ENCODE assay signal across 1 cellular context in the genomic region with DNA sequence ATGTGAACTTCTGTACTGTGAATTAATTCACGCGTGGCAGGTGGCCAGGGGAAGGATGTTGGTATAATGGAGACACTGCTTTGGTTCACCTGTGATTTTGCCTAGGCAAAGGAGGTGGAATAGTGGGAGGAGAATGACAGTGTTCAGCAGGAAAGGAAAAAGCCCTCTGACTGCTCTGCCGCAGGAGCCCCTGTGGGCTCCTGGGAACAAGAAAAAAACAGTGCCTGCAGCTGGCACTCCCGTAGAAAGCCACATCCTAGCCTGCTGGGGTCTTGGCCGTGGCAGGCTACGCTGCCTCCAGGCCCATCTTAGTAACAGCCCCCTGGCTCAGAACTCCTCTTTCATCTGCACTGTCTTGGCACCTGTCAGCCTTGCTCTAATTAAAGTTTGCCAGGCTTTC.
TF ChIP-seq lines count a peak whose summit lies in the region.

No MANE protein-coding gene starts in this region.

TF ChIP-seq in endothelial cell of umbilical vein, 7 proteins besides CTCF, POLR2A, EP300 and RAD21:
- TF ChIP-seq GATA2 (IDR thresholded peaks at IDR 0.05; ENCODE audit: insufficient read depth, insufficient read length, low read depth, low read length), result no peak
- no peak for TF ChIP-seq JUN (IDR thresholded peaks at IDR 0.05; ENCODE audit: borderline replicate concordance, insufficient read depth, insufficient read length, low read depth)
- no peak for TF ChIP-seq FOS (IDR thresholded peaks at IDR 0.05; ENCODE audit: borderline replicate concordance, insufficient read depth, low read length)
- TF ChIP-seq EZH2 (IDR thresholded peaks at IDR 0.05; ENCODE audit: borderline replicate concordance, low read depth, low read length, severe bottlenecking), result no peak
- TF ChIP-seq POLR2AphosphoS5 (IDR thresholded peaks at IDR 0.05; ENCODE audit: insufficient read depth, low read depth, low read length), result no peak
- TF ChIP-seq MYC (IDR thresholded peaks at IDR 0.05; ENCODE audit: low read depth, low read length), result no peak
- TF ChIP-seq, protein P1, sequence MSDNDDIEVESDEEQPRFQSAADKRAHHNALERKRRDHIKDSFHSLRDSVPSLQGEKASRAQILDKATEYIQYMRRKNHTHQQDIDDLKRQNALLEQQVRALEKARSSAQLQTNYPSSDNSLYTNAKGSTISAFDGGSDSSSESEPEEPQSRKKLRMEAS (IDR thresholded peaks at IDR 0.05; ENCODE audit: insufficient read depth, insufficient read length), result no peak
TF ChIP-seq in endothelial cell of umbilical vein: peak in this region for 0.
